18 cellular contexts compared by ENCODE assay signal in the genomic region with DNA sequence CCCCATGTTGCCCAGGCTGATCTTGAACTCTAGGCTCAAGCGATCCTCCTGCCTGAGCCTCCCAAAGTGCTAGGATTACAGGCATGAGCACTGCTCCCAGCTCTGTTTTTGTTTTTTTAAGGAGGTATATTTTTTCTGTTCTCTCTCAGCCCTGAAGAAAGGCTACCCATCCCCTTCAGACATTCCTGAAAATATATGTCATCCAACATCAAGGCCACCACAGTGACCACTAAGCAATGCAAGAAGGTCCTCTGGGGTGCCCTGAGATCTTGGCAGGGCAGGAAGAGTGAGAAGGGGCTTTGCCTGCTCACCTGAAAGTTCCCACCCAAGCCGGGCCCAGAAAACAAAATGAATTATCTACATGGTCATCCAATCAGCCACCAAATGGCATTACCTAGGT. TPM values are rescaled to one million over a fixed set of nuclear protein-coding genes. Genes with fewer than 3 reads are reported as not detected.
DNase-seq lines count a peak whose midpoint lies in the region; ATAC-seq and TF ChIP-seq lines count a peak whose summit lies in the region.
"Had no signal": no experiment of that assay in that cellular context is flagged by ENCODE, and none has a peak within 500 bp of the region (broad histone marks: within the 10 kb centered on the region; RNA-seq: fewer than 3 reads in every experiment).

No MANE protein-coding gene starts in this region.

- H3K36me3 ChIP-seq in sigmoid colon, result peaks cover 78 to 92% (median 80%) of the 10 kb centered on the region in 4 donors

- no peak for ATAC-seq in right cardiac atrium
- ATAC-seq: T-helper 17 cell had no signal

- H3K9me3 ChIP-seq in right cardiac atrium (ENCODE audit: control insufficient read depth, low read length) (no peaks in the 10 kb centered on the region), sigmoid colon (no peaks in the 10 kb centered on the region)

- DNase-seq in EL (peak; percentile 60), RPMI7951 (ENCODE audit: low read depth) (peak; percentile 43), right cardiac atrium (no peak), sigmoid colon (no peak), NCI-H2081 (lab: John Stamatoyannopoulos, UW) (no peak), ecto neural progenitor cell (ENCODE audit: low spot score) (no peak), NAMALWA (ENCODE audit: low spot score) (no peak), dorsolateral prefrontal cortex (no peak)
- DNase-seq: activated naive CD8-positive, alpha-beta T cell treated with anti-CD3 and anti-CD28 coated beads for 36 hours; head of caudate nucleus; naive B cell; NCI-H2171 treated with DMSO at 0.1 percent for 48 hours; stimulated activated CD4-positive, alpha-beta T cell treated with anti-CD3 and anti-CD28 coated beads, Interleukin-2, amount 100 ng/mL, for 48 hours; stimulated activated CD8-positive, alpha-beta memory T cell treated with anti-CD3 and anti-CD28 coated beads, Interleukin-4, amount 100 ng/mL, for 48 hours; T-helper 17 cell had no signal

- 88% methylated on average over 2 of the region's 2 CpGs for WGBS in right cardiac atrium
- WGBS in sigmoid colon, 2 donors, result 92 to 94% methylated on average over 2 of the region's 2 CpGs

- H3K27me3 ChIP-seq in right cardiac atrium (ENCODE audit: control insufficient read depth, insufficient read depth) (no peaks in the 10 kb centered on the region), sigmoid colon (no peaks in the 10 kb centered on the region), dorsolateral prefrontal cortex (no peaks in the 10 kb centered on the region)

- H3K4me1 ChIP-seq in right cardiac atrium (ENCODE audit: control insufficient read depth, insufficient read depth, low read length) (peaks cover 19% of the 10 kb centered on the region), sigmoid colon (peaks cover 0 to 47% (median 32%) of the 10 kb centered on the region in 4 donors)

- H3K4me3 ChIP-seq in right cardiac atrium (ENCODE audit: low read length), result peak overlapping the region; percentile 24
- no peak overlapping the region for H3K4me3 ChIP-seq in sigmoid colon
- H3K4me3 ChIP-seq in dorsolateral prefrontal cortex, result no peak overlapping the region

- TF ChIP-seq POLR2A in sigmoid colon (IDR thresholded peaks at IDR 0.05), result no peak

- TF ChIP-seq CTCF in sigmoid colon (IDR thresholded peaks at IDR 0.05) (no peak), dorsolateral prefrontal cortex (IDR thresholded peaks at IDR 0.05 in 54 of 56, conservative IDR thresholded peaks at IDR 0.05 in 2 of 56; ENCODE audit: low read depth in 1 of 56, partially characterized antibody in 56 of 56) (no peak)

- intact Hi-C loops in right cardiac atrium (cut with DNase I) (no loop called here), sigmoid colon (cut with DNase I) (no loop called here), dorsolateral prefrontal cortex (cut with DNase I) (no loop called here)

- peak overlapping the region; percentile 76 for H3K27ac ChIP-seq in right cardiac atrium (ENCODE audit: low read length)
- peak overlapping the region; percentile 96 to 98 (median 98) for H3K27ac ChIP-seq in sigmoid colon
- peak overlapping the region in 2 of 59 donors; percentile 4 to 19 for H3K27ac ChIP-seq in dorsolateral prefrontal cortex

- no peak for TF ChIP-seq EP300 in sigmoid colon (IDR thresholded peaks at IDR 0.05)

RNA-seq across cellular contexts. Expression of gene IL17B, which starts 47.8 kb away (rescaled TPM):
- not detected in 2 replicates for total RNA-seq in RPMI7951 (2014; rRNA removed; shearing (Covaris generic))
- total RNA-seq in right cardiac atrium, result 1 to 10 TPM in 1 of 4 donors, under 1 TPM in 2, not detected in 1; 0.65 to 2.3 (median 0.94) TPM
- 1.4 TPM for polyA plus RNA-seq in right cardiac atrium
- total RNA-seq in sigmoid colon, result 1 to 10 TPM; 3.0 to 9.6 (median 5.6) TPM
- polyA plus RNA-seq in sigmoid colon, result under 1 TPM in 1 of 3 donors, not detected in 2; 0.82 TPM
- 1 to 10 TPM in 1 of 120 experiments, under 1 TPM in 1, not detected in 118; 0.68 to 1.3 TPM for total RNA-seq in dorsolateral prefrontal cortex
- total RNA-seq: activated naive CD8-positive, alpha-beta T cell treated with anti-CD3 and anti-CD28 coated beads for 36 hours; endothelial cell of umbilical vein; kidney epithelial cell; pulmonary artery endothelial cell; T-helper 17 cell had no signal
- polyA plus RNA-seq: endothelial cell of umbilical vein had no signal

Comparison
In these comparisons a context has a peak if more than half of its experiments do, and no peak if none do; other contexts are left out.
1. DNase-seq: peak in EL (single experiment) and RPMI7951 (single experiment); none in right cardiac atrium (0 of 3), sigmoid colon (single experiment), NCI-H2081 (0 of 2), ecto neural progenitor cell (single experiment), NAMALWA (single experiment) and dorsolateral prefrontal cortex (0 of 10).